Comparison of ENCODE assay signal across 1 cellular context in genomic region chr6:138550346-138550767, GRCh38.
TF ChIP-seq lines count a peak whose summit lies in the region.

No MANE protein-coding gene starts in this region.

TF ChIP-seq in liver, 16 proteins besides CTCF, POLR2A, EP300 and RAD21:
- TF ChIP-seq YY1 (IDR thresholded peaks at IDR 0.05): peak; percentile 85
- TF ChIP-seq JUND (IDR thresholded peaks at IDR 0.05): peak; percentile 47 to 91
- peak; percentile 80 to 88 for TF ChIP-seq RXRA (IDR thresholded peaks at IDR 0.05)
- TF ChIP-seq FOXA1 (IDR thresholded peaks at IDR 0.05): peak; percentile 40
- TF ChIP-seq, protein P1, sequence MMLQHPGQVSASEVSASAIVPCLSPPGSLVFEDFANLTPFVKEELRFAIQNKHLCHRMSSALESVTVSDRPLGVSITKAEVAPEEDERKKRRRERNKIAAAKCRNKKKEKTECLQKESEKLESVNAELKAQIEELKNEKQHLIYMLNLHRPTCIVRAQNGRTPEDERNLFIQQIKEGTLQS (IDR thresholded peaks at IDR 0.05): peak; percentile 13
- TF ChIP-seq HNF4G (IDR thresholded peaks at IDR 0.05): peak; percentile 68
- TF ChIP-seq NR2F2 (IDR thresholded peaks at IDR 0.05): peak; percentile 81
- TF ChIP-seq HNF4A (conservative IDR thresholded peaks at IDR 0.05): peak; percentile 89 to 94
- TF ChIP-seq TAF1 (conservative IDR thresholded peaks at IDR 0.05): no peak
- no peak for TF ChIP-seq GABPA (IDR thresholded peaks at IDR 0.05 in 1 of 2, conservative IDR thresholded peaks at IDR 0.05 in 1 of 2)
- TF ChIP-seq REST (IDR thresholded peaks at IDR 0.05): peak; percentile 85
- TF ChIP-seq EGR1 (IDR thresholded peaks at IDR 0.05; ENCODE audit: low read depth in 2 of 2): peak in 1 of 2 donors; percentile 30
- TF ChIP-seq, protein P2, sequence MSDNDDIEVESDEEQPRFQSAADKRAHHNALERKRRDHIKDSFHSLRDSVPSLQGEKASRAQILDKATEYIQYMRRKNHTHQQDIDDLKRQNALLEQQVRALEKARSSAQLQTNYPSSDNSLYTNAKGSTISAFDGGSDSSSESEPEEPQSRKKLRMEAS (IDR thresholded peaks at IDR 0.05): peak; percentile 66
- TF ChIP-seq SP1 (IDR thresholded peaks at IDR 0.05): peak; percentile 73
- TF ChIP-seq ZBTB33 (IDR thresholded peaks at IDR 0.05): peak; percentile 60
- TF ChIP-seq FOXA2 (IDR thresholded peaks at IDR 0.05): peak; percentile 32
